ENCODE assay signal across 8 cellular contexts in the genomic region with DNA sequence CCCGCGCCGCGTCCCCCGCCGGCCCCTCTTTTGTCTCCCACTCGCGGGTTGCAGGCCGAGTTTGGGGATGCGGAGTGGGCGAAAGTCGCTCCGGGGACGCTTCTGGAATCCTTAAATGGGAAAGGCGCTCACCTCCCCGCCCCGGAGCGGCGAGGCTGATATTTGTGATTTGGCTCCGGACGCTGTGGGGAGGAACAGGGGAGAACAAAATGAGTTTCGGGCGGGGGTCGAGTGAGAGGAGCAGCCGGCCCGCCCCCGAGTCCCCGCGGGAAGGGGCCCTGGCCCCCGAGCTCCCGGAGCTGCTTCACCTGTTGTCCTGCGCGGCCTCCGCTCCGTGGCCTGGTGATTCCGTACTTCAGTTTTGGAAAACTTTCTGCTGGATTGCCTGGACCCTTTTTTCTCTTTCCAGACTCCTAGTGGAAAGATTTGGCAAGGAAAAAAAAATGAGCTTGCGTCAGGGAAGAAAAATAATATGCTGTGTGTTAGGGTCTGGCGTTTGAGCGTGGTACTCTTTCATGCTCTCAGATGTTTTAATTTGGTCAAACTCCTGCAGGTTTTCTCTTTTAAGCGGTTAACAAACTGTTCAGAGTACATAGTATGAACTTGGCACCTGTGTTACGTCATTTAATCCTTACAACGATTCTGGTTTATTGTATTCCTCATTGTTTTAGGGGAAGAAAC. TPM values are rescaled to one million over a fixed set of nuclear protein-coding genes. Genes with fewer than 3 reads are reported as not detected.
DNase-seq lines count a peak whose midpoint lies in the region; ATAC-seq, FAIRE-seq and TF ChIP-seq lines count a peak whose summit lies in the region.

No MANE protein-coding gene starts in this region.

- CTCF ChIA-PET in activated CD4-positive, alpha-beta memory T cell treated with anti-CD3 and anti-CD28 coated beads, Interleukin-2, amount 10 ng/mL, durations not matched to agents 7 days and 5 days (lab: Charles Lee) = interaction anchor here (1.5 kb wide), 1 partner anchor 45 kb away, joined by 3 read pairs; no protein-coding TSS in a partner anchor

- H3K9me3 Mint-ChIP-seq in activated CD4-positive, alpha-beta memory T cell treated with anti-CD3 and anti-CD28 coated beads, Interleukin-2, amount 10 ng/mL, durations not matched to agents 7 days and 5 days = no peaks in the 10 kb centered on the region
- H3K9me3 Mint-ChIP-seq in nephron progenitor cell = peaks cover 8% of the 10 kb centered on the region

- intact Hi-C loops in esophagus squamous epithelium (cut with DNase I) = no loop called here

- peak overlapping the region; percentile 85 for H3K4me3 Mint-ChIP-seq in activated CD4-positive, alpha-beta memory T cell treated with anti-CD3 and anti-CD28 coated beads, Interleukin-2, amount 10 ng/mL, durations not matched to agents 7 days and 5 days
- peak overlapping the region; percentile 91 for H3K4me3 Mint-ChIP-seq in nephron progenitor cell

- peaks cover 13% of the 10 kb centered on the region for H3K27me3 Mint-ChIP-seq in activated CD4-positive, alpha-beta memory T cell treated with anti-CD3 and anti-CD28 coated beads, Interleukin-2, amount 10 ng/mL, durations not matched to agents 7 days and 5 days
- no peaks in the 10 kb centered on the region for H3K27me3 Mint-ChIP-seq in nephron progenitor cell (ENCODE audit: low read depth, poor library complexity)

- TF ChIP-seq CTCF in LNCaP clone FGC (IDR thresholded peaks at IDR 0.05; ENCODE audit: control insufficient read depth, extremely low read depth, insufficient read depth) = no peak
- TF ChIP-seq CTCF in esophagus squamous epithelium (IDR thresholded peaks at IDR 0.05) = peak in 4 of 6 experiments; percentile 21 to 42 (median 26)
- TF ChIP-seq CTCF in nephron progenitor cell (IDR thresholded peaks at IDR 0.05) = no peak

- no peaks in the 10 kb centered on the region for H3K9me3 ChIP-seq in esophagus squamous epithelium

- H3K4me1 Mint-ChIP-seq in activated CD4-positive, alpha-beta memory T cell treated with anti-CD3 and anti-CD28 coated beads, Interleukin-2, amount 10 ng/mL, durations not matched to agents 7 days and 5 days = peaks cover 52% of the 10 kb centered on the region
- peaks cover 54% of the 10 kb centered on the region for H3K4me1 Mint-ChIP-seq in nephron progenitor cell

- POLR2A ChIA-PET in activated CD4-positive, alpha-beta memory T cell treated with anti-CD3 and anti-CD28 coated beads, Interleukin-2, amount 10 ng/mL, durations not matched to agents 7 days and 5 days (lab: Charles Lee) = interaction anchor here (0.9 to 3.9 kb wide), 5 partner anchors 42 to 357 kb away, joined by 3 to 31 read pairs (median 3); partner anchors contain the start of gene WAPL

- peak overlapping the region; percentile 41 for H3K27ac Mint-ChIP-seq in activated CD4-positive, alpha-beta memory T cell treated with anti-CD3 and anti-CD28 coated beads, Interleukin-2, amount 10 ng/mL, durations not matched to agents 7 days and 5 days
- peak overlapping the region; percentile 88 for H3K27ac Mint-ChIP-seq in nephron progenitor cell

- peaks cover 0 to 45% (median 0%) of the 10 kb centered on the region in 4 donors for H3K27me3 ChIP-seq in esophagus squamous epithelium

- peak overlapping the region; percentile 66 for H3K4me3 ChIP-seq in LNCaP clone FGC (ENCODE audit: low read depth, low read length)
- H3K4me3 ChIP-seq in esophagus squamous epithelium = peak overlapping the region; percentile 86 to 98 (median 90)

- DNase-seq in NCI-H526 (lab: John Stamatoyannopoulos, UW) (peak; percentile 19 to 39), NCI-H526 treated with DMSO at 0.1 percent for 48 hours (lab: John Stamatoyannopoulos, UW) (no peak), LNCaP clone FGC (ENCODE audit: low read depth) (no peak), esophagus squamous epithelium (lab: John Stamatoyannopoulos, UW) (no peak), nephron progenitor cell (peak; percentile 45), urothelium cell line (ENCODE audit: low spot score) (peak; percentile 18)
- peak; percentile 20 for DNase-seq in activated CD4-positive, alpha-beta memory T cell treated with anti-CD3 and anti-CD28 coated beads, Interleukin-2, amount 10 ng/mL, durations not matched to agents 7 days and 5 days

- peaks cover 5 to 80% (median 15%) of the 10 kb centered on the region in 3 donors for H3K4me1 ChIP-seq in esophagus squamous epithelium

- ATAC-seq in GM18517 (IDR thresholded peaks at IDR 0.05; ENCODE audit: unreplicated experiment) = no peak

- no peak for FAIRE-seq in urothelium cell line (lab: Jason Lieb, UNC)

- no peaks in the 10 kb centered on the region for H3K36me3 ChIP-seq in esophagus squamous epithelium

- no peak for TF ChIP-seq POLR2A in esophagus squamous epithelium (IDR thresholded peaks at IDR 0.05)

- peak overlapping the region; percentile 90 to 98 (median 95) for H3K27ac ChIP-seq in esophagus squamous epithelium

- H3K36me3 Mint-ChIP-seq in activated CD4-positive, alpha-beta memory T cell treated with anti-CD3 and anti-CD28 coated beads, Interleukin-2, amount 10 ng/mL, durations not matched to agents 7 days and 5 days (ENCODE audit: low read depth) = peaks cover 7% of the 10 kb centered on the region
- H3K36me3 Mint-ChIP-seq in nephron progenitor cell (ENCODE audit: low read depth) = peaks cover 26% of the 10 kb centered on the region

- WGBS in esophagus squamous epithelium, 2 donors = 2 to 5% methylated on average over 17 to 30 of the region's 42 CpGs

RNA-seq across cellular contexts. Expression of gene BMPR1A, which starts 0.8 kb away (rescaled TPM):
- total RNA-seq in activated CD4-positive, alpha-beta memory T cell treated with anti-CD3 and anti-CD28 coated beads, Interleukin-2, amount 10 ng/mL, durations not matched to agents 7 days and 5 days = 10 to 100 TPM; 14.8 to 17.2 TPM
- total RNA-seq in esophagus squamous epithelium = 10 to 100 TPM in 3 of 4 donors, 1 to 10 TPM in 1; 5.2 to 40.2 (median 26.0) TPM

Comparison
In these comparisons a context has a peak if more than half of its experiments do, and no peak if none do; other contexts are left out.
1. DNase-seq: peak in NCI-H526 (2 of 2), activated CD4-positive, alpha-beta memory T cell treated with anti-CD3 and anti-CD28 coated beads, Interleukin-2, amount 10 ng/mL, durations not matched to agents 7 days and 5 days (single experiment), nephron progenitor cell (single experiment) and urothelium cell line (single experiment); none in NCI-H526 treated with DMSO at 0.1 percent for 48 hours (single experiment), LNCaP clone FGC (single experiment) and esophagus squamous epithelium (single experiment).
2. CTCF ChIP-seq: peak in esophagus squamous epithelium (4 of 6); none in LNCaP clone FGC (single experiment) and nephron progenitor cell (single experiment).